ENCODE assay signal across 20 cellular contexts in the genomic region with DNA sequence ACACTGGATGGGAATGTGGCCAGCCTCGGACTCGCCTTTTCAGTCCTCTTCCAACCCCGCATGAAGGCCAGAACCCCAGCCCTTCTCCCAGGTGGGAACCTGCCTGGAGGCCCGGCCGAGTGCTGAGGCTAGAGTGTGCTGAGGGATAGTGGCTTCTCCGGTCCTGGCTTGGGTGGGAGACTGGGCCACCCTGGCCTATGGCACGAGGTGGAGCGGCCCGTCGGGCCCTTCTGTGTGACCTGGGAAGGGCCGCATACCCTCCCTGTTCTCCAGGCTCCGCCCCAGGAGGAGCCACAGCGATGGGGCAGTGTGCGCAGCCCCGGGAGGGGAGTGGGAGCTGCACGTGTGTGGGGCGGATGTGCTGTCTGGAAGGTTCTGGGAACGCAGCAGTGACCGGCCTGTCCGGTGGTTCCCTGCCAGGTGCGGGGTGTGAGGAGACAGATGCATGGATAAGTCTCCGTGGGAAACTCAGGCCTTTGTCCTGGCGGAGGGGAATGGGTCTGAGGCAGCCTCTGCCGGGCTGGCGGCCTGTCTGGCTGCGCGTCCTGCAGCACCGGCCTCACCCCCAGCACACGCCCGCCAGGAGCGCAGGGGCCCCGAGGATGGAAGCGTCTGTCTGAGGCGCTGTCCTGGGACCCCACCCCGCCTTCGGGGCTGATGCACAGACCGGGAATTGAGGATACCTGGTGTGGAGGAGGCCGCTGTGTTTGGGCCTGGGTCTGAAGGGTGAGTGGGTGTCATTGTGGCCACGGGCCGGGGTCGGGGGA. TPM values are rescaled to one million over a fixed set of nuclear protein-coding genes. Genes with fewer than 3 reads are reported as not detected.
DNase-seq lines count a peak whose midpoint lies in the region; ATAC-seq, FAIRE-seq and TF ChIP-seq lines count a peak whose summit lies in the region.
"Had no signal": no experiment of that assay in that cellular context is flagged by ENCODE, and none has a peak within 500 bp of the region (broad histone marks: within the 10 kb centered on the region; RNA-seq: fewer than 3 reads in every experiment).

No MANE protein-coding gene starts in this region.

- TF ChIP-seq CTCF in brain (conservative IDR thresholded peaks at IDR 0.05) (no peak), nephron (IDR thresholded peaks at IDR 0.05; ENCODE audit: unreplicated experiment in 3 of 3) (no peak), lower leg skin (IDR thresholded peaks at IDR 0.05) (no peak)

- H3K27me3 Mint-ChIP-seq in activated T-cell treated with anti-CD3 and anti-CD28 coated beads, Interleukin-2, amount 50 U/mL, for 4 hours (ENCODE audit: low read depth): peaks cover 46% of the 10 kb centered on the region
- H3K27me3 Mint-ChIP-seq in brain (peaks cover 66% of the 10 kb centered on the region), nephron (ENCODE audit: low read depth) (peaks cover 93% of the 10 kb centered on the region)

- H3K27ac Mint-ChIP-seq in brain (no peak overlapping the region), nephron (no peak overlapping the region)
- H3K27ac Mint-ChIP-seq: activated CD8-positive, alpha-beta T cell treated with anti-CD3 and anti-CD28 coated beads, Interleukin-2, amount 10 ng/mL, durations not matched to agents 7 days and 5 days; CD14-positive monocyte; T-cell had no signal

- no peak overlapping the region for H3K4me3 ChIP-seq in lower leg skin (ENCODE audit: low read depth, poor library complexity, severe bottlenecking)
- H3K4me3 ChIP-seq: upper lobe of right lung had no signal

- peak overlapping the region; percentile 36; the same call in 1 of the 2 replicates for H3K9ac ChIP-seq in ES-I3 (ENCODE audit: low read depth, low read length)

- H3K36me3 Mint-ChIP-seq in activated T-cell treated with anti-CD3 and anti-CD28 coated beads, Interleukin-2, amount 50 U/mL, for 4 hours (ENCODE audit: insufficient read depth): no peaks in the 10 kb centered on the region
- H3K36me3 Mint-ChIP-seq in brain: no peaks in the 10 kb centered on the region
- H3K36me3 Mint-ChIP-seq in nephron (ENCODE audit: low read depth): no peaks in the 10 kb centered on the region
- H3K36me3 Mint-ChIP-seq: IgD-negative memory B cell, T-cell had no signal

- no peak for FAIRE-seq in H54 (lab: Jason Lieb, UNC)

- no peak for TF ChIP-seq POLR2A in H54 (IDR thresholded peaks at IDR 0.05; ENCODE audit: low read depth, low read length)
- TF ChIP-seq POLR2A in lower leg skin (IDR thresholded peaks at IDR 0.05): no peak

- H3K9me3 ChIP-seq in ES-I3 (ENCODE audit: control insufficient read depth, insufficient read depth, low read length): peaks cover 5% of the 10 kb centered on the region; the same call in 1 of the 2 replicates
- H3K9me3 ChIP-seq: upper lobe of right lung had no signal

- H3K36me3 ChIP-seq in ES-I3 (ENCODE audit: insufficient read depth, low read length): no peaks in the 10 kb centered on the region
- H3K36me3 ChIP-seq: breast epithelium, upper lobe of right lung had no signal

- peaks cover under 1% of the 10 kb centered on the region for H3K9me3 Mint-ChIP-seq in activated T-cell treated with anti-CD3 and anti-CD28 coated beads, Interleukin-2, amount 50 U/mL, for 4 hours
- H3K9me3 Mint-ChIP-seq in brain (peaks cover 4 to 12% (median 4%) of the 10 kb centered on the region in 5 experiments), nephron (peaks cover 3% of the 10 kb centered on the region)

- no peak overlapping the region for H3K4me3 Mint-ChIP-seq in activated T-cell treated with anti-CD3 and anti-CD28 coated beads, Interleukin-2, amount 50 U/mL, for 4 hours
- peak overlapping the region; percentile 18 to 76 (median 75) for H3K4me3 Mint-ChIP-seq in brain
- H3K4me3 Mint-ChIP-seq in nephron: peak overlapping the region in 2 of 3 experiments; percentile 17 to 40
- H3K4me3 Mint-ChIP-seq: activated CD8-positive, alpha-beta T cell treated with anti-CD3 and anti-CD28 coated beads, Interleukin-2, amount 10 ng/mL, durations not matched to agents 7 days and 5 days had no signal

- peaks cover 32% of the 10 kb centered on the region for H3K4me1 Mint-ChIP-seq in activated T-cell treated with anti-CD3 and anti-CD28 coated beads, Interleukin-2, amount 50 U/mL, for 4 hours (ENCODE audit: low read depth)
- H3K4me1 Mint-ChIP-seq in brain (peaks cover 39% of the 10 kb centered on the region), nephron (peaks cover 9% of the 10 kb centered on the region)

- ATAC-seq in activated T-cell treated with anti-CD3 and anti-CD28 coated beads, Interleukin-2, amount 50 U/mL, for 4 hours: no peak

- WGBS in lower leg skin, 2 donors: 13 to 22% methylated on average over 33 to 41 of the region's 41 CpGs

- peaks cover 9% of the 10 kb centered on the region; the same call in 1 of the 2 replicates for H3K4me1 ChIP-seq in ES-I3 (ENCODE audit: insufficient read depth, low read length)

- intact Hi-C loops in lower leg skin (cut with DNase I; ENCODE audit: low total_unique reads): loop anchor here (10.0 kb wide), 1 partner anchor 133 kb away; no protein-coding TSS in a partner anchor

- DNase-seq in activated T-cell treated with anti-CD3 and anti-CD28 coated beads, Interleukin-2, amount 50 U/mL, for 1 hour: peak; percentile 36
- no peak for DNase-seq in activated T-cell treated with anti-CD3 and anti-CD28 coated beads, Interleukin-2, amount 50 U/mL, for 4 hours
- DNase-seq in SKM-1 treated with dmso at 0.1 percent for 144 hours (lab: John Stamatoyannopoulos, UW; ENCODE audit: unreplicated experiment) (no peak), H54 (ENCODE audit: insufficient read length, low spot score) (no peak), lower leg skin (ENCODE audit: low spot score in 2 of 2) (no peak)
- DNase-seq: activated CD8-positive, alpha-beta T cell treated with anti-CD3 and anti-CD28 coated beads, Interleukin-2, amount 10 ng/mL, durations not matched to agents 7 days and 5 days; activated gamma-delta T cell treated with Interleukin-2 at 50 U/mL for 16 hours; NCI-H1092 treated with DMSO at 0.1 percent for 48 hours; upper lobe of right lung had no signal

RNA-seq across cellular contexts. Expression of gene BHLHE23, which starts 1.1 kb away (rescaled TPM):
- not detected for total RNA-seq in activated T-cell treated with anti-CD3 and anti-CD28 coated beads, Interleukin-2, amount 50 U/mL, for 4 hours
- polyA plus RNA-seq in brain (ENCODE audit: insufficient read depth, low read depth, low replicate concordance): not detected
- under 1 TPM in 1 of 4 donors, not detected in 3; 0.23 TPM for total RNA-seq in lower leg skin
- total RNA-seq: A172; activated CD8-positive, alpha-beta T cell treated with anti-CD3 and anti-CD28 coated beads, Interleukin-2, amount 10 ng/mL, durations not matched to agents 7 days and 5 days; breast epithelium; Daoy; osteocyte; skeletal muscle tissue; T-cell; upper lobe of right lung had no signal
- polyA plus RNA-seq: CD14-positive monocyte, IgD-negative memory B cell had no signal

RNA-seq across cellular contexts. Expression of gene SLC17A9, which starts 55.4 kb away (rescaled TPM):
- total RNA-seq in activated T-cell treated with anti-CD3 and anti-CD28 coated beads, Interleukin-2, amount 50 U/mL, for 4 hours: 10 to 100 TPM in 2 of 3 donors, 1 to 10 TPM in 1; 6.8 to 16.1 (median 13.3) TPM
- 0.20 TPM for polyA plus RNA-seq in brain (ENCODE audit: insufficient read depth, low read depth, low replicate concordance)
- 1 to 10 TPM in 2 of 4 donors, under 1 TPM in 2; 0.46 to 1.1 (median 0.73) TPM for total RNA-seq in lower leg skin
- total RNA-seq: A172, osteocyte, skeletal muscle tissue had no signal
